In the genomic region with DNA sequence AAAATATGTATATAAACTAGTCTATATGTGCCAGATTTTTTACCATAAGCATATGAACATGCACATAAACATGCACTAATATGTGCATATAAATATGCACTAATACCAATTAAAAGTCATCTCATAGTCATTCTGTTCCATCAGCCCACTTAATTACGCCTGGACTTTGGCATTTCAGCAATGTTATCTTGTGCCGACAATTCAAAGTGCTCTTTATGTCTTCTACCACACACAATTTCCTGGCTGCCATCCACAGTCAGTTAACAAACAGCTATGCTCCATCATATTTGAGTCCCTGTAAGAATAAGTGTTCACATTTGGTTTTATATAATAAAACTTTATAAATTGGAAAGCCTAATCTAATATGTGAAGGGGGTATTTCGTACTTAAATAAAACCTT, we compare ENCODE assay signal across 1 cellular context.
TF ChIP-seq lines count a peak whose summit lies in the region.

No MANE protein-coding gene starts in this region.

TF ChIP-seq in IMR-90, 13 proteins besides CTCF, POLR2A, EP300 and RAD21 (continued from another document):
- TF ChIP-seq, protein P1, sequence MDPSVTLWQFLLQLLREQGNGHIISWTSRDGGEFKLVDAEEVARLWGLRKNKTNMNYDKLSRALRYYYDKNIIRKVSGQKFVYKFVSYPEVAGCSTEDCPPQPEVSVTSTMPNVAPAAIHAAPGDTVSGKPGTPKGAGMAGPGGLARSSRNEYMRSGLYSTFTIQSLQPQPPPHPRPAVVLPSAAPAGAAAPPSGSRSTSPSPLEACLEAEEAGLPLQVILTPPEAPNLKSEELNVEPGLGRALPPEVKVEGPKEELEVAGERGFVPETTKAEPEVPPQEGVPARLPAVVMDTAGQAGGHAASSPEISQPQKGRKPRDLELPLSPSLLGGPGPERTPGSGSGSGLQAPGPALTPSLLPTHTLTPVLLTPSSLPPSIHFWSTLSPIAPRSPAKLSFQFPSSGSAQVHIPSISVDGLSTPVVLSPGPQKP (IDR thresholded peaks at IDR 0.05; ENCODE audit: borderline replicate concordance, low read depth, low read length): no peak
- TF ChIP-seq FOS (IDR thresholded peaks at IDR 0.05; ENCODE audit: low read depth, low read length) (no peak), MXI1 (IDR thresholded peaks at IDR 0.05; ENCODE audit: borderline replicate concordance, low read depth, low read length) (no peak), NFE2L2 (IDR thresholded peaks at IDR 0.05; ENCODE audit: low read depth, low read length) (no peak), BHLHE40 (IDR thresholded peaks at IDR 0.05; ENCODE audit: low read depth, low read length) (no peak), MAZ (IDR thresholded peaks at IDR 0.05; ENCODE audit: borderline replicate concordance, low read depth, low read length) (no peak), MAFK (IDR thresholded peaks at IDR 0.05; ENCODE audit: low read depth, low read length) (no peak), RFX5 (IDR thresholded peaks at IDR 0.05; ENCODE audit: low read depth, low read length) (no peak)
